Comparison of ENCODE assay signal across 8 cellular contexts in genomic region chr1:111141245-111141644, GRCh38. TPM values are rescaled to one million over a fixed set of nuclear protein-coding genes. Genes with fewer than 3 reads are reported as not detected.
DNase-seq lines count a peak whose midpoint lies in the region; ATAC-seq, FAIRE-seq and TF ChIP-seq lines count a peak whose summit lies in the region.

No MANE protein-coding gene starts in this region.

- ATAC-seq in HG03095 (IDR thresholded peaks at IDR 0.05; ENCODE audit: unreplicated experiment), result no peak

- H3K9me3 ChIP-seq in HUES6 (ENCODE audit: control insufficient read depth, insufficient read depth, low read depth, low read length) (no peaks in the 10 kb centered on the region), mucosa of stomach (ENCODE audit: control insufficient read depth, low read length) (no peaks in the 10 kb centered on the region)

- TF ChIP-seq CTCF in AG09309 (IDR thresholded peaks at IDR 0.05; ENCODE audit: control insufficient read depth, insufficient read depth, low read depth, low read length, missing control alignments) (no peak), MCF 10A (IDR thresholded peaks at IDR 0.05; ENCODE audit: unreplicated experiment) (no peak)

- intact Hi-C loops in MCF 10A (cut with micrococcal nuclease), result loop anchor here (2.0 kb wide), 1 partner anchor 108 kb away; no protein-coding TSS in a partner anchor

- H3K4me3 ChIP-seq in AG09309 (ENCODE audit: control insufficient read depth, low read depth, low read length) (peak overlapping the region; percentile 91), HUES6 (ENCODE audit: low read depth, low read length) (peak overlapping the region; percentile 99), mucosa of stomach (ENCODE audit: low read length) (peak overlapping the region; percentile 48)

- H3K27ac Mint-ChIP-seq in MCF 10A (ENCODE audit: low read depth, unreplicated experiment), result peak overlapping the region; percentile 97

- H3K27me3 ChIP-seq in HUES6 (ENCODE audit: control insufficient read depth, insufficient read depth, low read length) (no peaks in the 10 kb centered on the region), mucosa of stomach (ENCODE audit: control insufficient read depth, insufficient read depth, low read length) (no peaks in the 10 kb centered on the region)

- POLR2A ChIA-PET in MCF 10A (lab: Yijun Ruan, JAX), result interaction anchor here (0.6 to 2.9 kb wide), 11 partner anchors 9 to 598 kb away, joined by 3 to 12 read pairs (median 4); partner anchors contain the start of genes ATP5PB, INKA2, LRIF1 and WDR77

- H3K9ac ChIP-seq in HUES6 (ENCODE audit: low read length) (peak overlapping the region; percentile 97), mucosa of stomach (ENCODE audit: low read length) (peak overlapping the region; percentile 91)

- no TSS peak for BruUV-seq in MCF 10A (replicated peaks; lab: Mats Ljungman, UMichigan)

- H3K4me1 ChIP-seq in HUES6 (ENCODE audit: control insufficient read depth, insufficient read depth, low read length) (peaks cover 17% of the 10 kb centered on the region), mucosa of stomach (ENCODE audit: control insufficient read depth, insufficient read depth, low read length) (peaks cover 16% of the 10 kb centered on the region)

- H3K36me3 ChIP-seq in HUES6 (ENCODE audit: control insufficient read depth, insufficient read depth, low read length) (peaks cover 15% of the 10 kb centered on the region), mucosa of stomach (ENCODE audit: control insufficient read depth, insufficient read depth, low read length) (no peaks in the 10 kb centered on the region)

- H3K4me1 Mint-ChIP-seq in MCF 10A (ENCODE audit: insufficient read depth, unreplicated experiment), result peaks cover 27% of the 10 kb centered on the region

- no peaks in the 10 kb centered on the region for H3K27me3 Mint-ChIP-seq in MCF 10A (ENCODE audit: insufficient read depth, unreplicated experiment)

- DNase-seq in AG09309 (ENCODE audit: low read depth) (no peak), MCF 10A (ENCODE audit: unreplicated experiment) (no peak), OCI-M1 (lab: John Stamatoyannopoulos, UW) (no peak), RCC 7860 (ENCODE audit: low spot score) (no peak), NCI-H1048 (lab: John Stamatoyannopoulos, UW) (no peak)

- peak overlapping the region; percentile 94 for H3K4me3 Mint-ChIP-seq in MCF 10A (ENCODE audit: unreplicated experiment)

- H3K36me3 Mint-ChIP-seq in MCF 10A (ENCODE audit: insufficient read depth, unreplicated experiment), result peaks cover 24% of the 10 kb centered on the region

- FAIRE-seq in RCC 7860 (lab: Jason Lieb, UNC), result no peak

- no peaks in the 10 kb centered on the region for H3K9me3 Mint-ChIP-seq in MCF 10A (ENCODE audit: unreplicated experiment)

- H3K27ac ChIP-seq in HUES6 (ENCODE audit: low read depth, low read length), result no peak overlapping the region

- CTCF ChIA-PET in MCF 10A (lab: Yijun Ruan, JAX), result interaction anchor here (0.6 to 1.1 kb wide), 2 partner anchors 104 to 116 kb away, joined by 3 to 5 read pairs; no protein-coding TSS in a partner anchor

RNA-seq across cellular contexts. Expression of gene CEPT1, which starts 1.2 kb away (rescaled TPM):
- total RNA-seq in MCF 10A (2022), result 43.1 and 45.0 TPM in 2 replicates

RNA-seq across cellular contexts. Expression of gene DRAM2, which starts 1.4 kb away (rescaled TPM):
- 30.5 and 32.1 TPM in 2 replicates for total RNA-seq in MCF 10A (2022)

RNA-seq across cellular contexts. Expression of gene DENND2D, which starts 59.2 kb away (rescaled TPM):
- 3.9 and 6.0 TPM in 2 replicates for total RNA-seq in MCF 10A (2022)

Comparison
In these comparisons a context has a peak if more than half of its experiments do, and no peak if none do; other contexts are left out.
1. H3K4me3 ChIP-seq: peak in every context shown above with its lines; median percentile 99 in HUES6; 91 in AG09309; 48 in mucosa of stomach.